Comparison of ENCODE assay signal across 1 cellular context in the genomic region with DNA sequence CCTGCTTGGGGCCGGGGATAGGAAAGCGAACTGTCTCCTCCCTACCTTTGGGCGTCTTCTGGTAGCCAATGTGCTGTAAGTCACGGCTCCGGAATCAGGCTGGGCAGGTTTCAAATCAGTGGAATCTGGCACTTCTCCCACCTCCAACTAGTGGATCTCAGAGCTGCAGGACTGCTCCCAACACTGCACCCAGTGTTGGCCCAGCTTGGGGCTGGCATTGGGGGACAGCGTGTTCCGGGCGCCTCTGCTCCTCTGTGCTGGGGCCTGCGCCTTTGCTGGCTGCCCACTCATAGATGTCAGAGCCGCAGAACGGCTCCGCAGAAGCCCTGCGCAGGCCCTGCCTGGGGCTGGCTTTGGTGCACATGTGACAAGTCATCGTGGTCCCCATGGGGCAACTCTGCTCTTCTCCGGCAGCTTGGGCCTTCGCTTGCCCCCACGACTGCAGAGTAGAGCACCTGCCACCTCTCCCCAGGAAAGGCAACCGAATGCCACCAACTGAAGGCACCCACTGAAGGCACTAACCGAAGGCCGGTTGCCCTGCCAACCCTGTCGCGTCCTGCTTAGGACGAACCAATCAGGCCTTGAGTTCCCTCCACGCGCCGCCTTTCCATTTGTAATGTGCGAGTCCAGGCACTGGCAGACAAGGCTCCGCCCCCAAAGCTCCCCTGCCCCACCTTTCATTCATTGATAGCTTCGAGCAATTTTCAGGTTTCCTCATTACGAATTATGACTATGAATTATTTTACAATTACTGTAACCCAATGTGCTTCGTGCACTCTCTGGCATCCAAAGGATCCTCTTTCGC.
TF ChIP-seq lines count a peak whose summit lies in the region.

No MANE protein-coding gene starts in this region.

TF ChIP-seq in K562, 482 proteins besides CTCF, POLR2A, EP300 and RAD21 (continued from another document):
- TF ChIP-seq, protein P1, sequence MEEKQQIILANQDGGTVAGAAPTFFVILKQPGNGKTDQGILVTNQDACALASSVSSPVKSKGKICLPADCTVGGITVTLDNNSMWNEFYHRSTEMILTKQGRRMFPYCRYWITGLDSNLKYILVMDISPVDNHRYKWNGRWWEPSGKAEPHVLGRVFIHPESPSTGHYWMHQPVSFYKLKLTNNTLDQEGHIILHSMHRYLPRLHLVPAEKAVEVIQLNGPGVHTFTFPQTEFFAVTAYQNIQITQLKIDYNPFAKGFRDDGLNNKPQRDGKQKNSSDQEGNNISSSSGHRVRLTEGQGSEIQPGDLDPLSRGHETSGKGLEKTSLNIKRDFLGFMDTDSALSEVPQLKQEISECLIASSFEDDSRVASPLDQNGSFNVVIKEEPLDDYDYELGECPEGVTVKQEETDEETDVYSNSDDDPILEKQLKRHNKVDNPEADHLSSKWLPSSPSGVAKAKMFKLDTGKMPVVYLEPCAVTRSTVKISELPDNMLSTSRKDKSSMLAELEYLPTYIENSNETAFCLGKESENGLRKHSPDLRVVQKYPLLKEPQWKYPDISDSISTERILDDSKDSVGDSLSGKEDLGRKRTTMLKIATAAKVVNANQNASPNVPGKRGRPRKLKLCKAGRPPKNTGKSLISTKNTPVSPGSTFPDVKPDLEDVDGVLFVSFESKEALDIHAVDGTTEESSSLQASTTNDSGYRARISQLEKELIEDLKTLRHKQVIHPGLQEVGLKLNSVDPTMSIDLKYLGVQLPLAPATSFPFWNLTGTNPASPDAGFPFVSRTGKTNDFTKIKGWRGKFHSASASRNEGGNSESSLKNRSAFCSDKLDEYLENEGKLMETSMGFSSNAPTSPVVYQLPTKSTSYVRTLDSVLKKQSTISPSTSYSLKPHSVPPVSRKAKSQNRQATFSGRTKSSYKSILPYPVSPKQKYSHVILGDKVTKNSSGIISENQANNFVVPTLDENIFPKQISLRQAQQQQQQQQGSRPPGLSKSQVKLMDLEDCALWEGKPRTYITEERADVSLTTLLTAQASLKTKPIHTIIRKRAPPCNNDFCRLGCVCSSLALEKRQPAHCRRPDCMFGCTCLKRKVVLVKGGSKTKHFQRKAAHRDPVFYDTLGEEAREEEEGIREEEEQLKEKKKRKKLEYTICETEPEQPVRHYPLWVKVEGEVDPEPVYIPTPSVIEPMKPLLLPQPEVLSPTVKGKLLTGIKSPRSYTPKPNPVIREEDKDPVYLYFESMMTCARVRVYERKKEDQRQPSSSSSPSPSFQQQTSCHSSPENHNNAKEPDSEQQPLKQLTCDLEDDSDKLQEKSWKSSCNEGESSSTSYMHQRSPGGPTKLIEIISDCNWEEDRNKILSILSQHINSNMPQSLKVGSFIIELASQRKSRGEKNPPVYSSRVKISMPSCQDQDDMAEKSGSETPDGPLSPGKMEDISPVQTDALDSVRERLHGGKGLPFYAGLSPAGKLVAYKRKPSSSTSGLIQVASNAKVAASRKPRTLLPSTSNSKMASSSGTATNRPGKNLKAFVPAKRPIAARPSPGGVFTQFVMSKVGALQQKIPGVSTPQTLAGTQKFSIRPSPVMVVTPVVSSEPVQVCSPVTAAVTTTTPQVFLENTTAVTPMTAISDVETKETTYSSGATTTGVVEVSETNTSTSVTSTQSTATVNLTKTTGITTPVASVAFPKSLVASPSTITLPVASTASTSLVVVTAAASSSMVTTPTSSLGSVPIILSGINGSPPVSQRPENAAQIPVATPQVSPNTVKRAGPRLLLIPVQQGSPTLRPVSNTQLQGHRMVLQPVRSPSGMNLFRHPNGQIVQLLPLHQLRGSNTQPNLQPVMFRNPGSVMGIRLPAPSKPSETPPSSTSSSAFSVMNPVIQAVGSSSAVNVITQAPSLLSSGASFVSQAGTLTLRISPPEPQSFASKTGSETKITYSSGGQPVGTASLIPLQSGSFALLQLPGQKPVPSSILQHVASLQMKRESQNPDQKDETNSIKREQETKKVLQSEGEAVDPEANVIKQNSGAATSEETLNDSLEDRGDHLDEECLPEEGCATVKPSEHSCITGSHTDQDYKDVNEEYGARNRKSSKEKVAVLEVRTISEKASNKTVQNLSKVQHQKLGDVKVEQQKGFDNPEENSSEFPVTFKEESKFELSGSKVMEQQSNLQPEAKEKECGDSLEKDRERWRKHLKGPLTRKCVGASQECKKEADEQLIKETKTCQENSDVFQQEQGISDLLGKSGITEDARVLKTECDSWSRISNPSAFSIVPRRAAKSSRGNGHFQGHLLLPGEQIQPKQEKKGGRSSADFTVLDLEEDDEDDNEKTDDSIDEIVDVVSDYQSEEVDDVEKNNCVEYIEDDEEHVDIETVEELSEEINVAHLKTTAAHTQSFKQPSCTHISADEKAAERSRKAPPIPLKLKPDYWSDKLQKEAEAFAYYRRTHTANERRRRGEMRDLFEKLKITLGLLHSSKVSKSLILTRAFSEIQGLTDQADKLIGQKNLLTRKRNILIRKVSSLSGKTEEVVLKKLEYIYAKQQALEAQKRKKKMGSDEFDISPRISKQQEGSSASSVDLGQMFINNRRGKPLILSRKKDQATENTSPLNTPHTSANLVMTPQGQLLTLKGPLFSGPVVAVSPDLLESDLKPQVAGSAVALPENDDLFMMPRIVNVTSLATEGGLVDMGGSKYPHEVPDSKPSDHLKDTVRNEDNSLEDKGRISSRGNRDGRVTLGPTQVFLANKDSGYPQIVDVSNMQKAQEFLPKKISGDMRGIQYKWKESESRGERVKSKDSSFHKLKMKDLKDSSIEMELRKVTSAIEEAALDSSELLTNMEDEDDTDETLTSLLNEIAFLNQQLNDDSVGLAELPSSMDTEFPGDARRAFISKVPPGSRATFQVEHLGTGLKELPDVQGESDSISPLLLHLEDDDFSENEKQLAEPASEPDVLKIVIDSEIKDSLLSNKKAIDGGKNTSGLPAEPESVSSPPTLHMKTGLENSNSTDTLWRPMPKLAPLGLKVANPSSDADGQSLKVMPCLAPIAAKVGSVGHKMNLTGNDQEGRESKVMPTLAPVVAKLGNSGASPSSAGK (IDR thresholded peaks at IDR 0.05) = no peak
